8 cellular contexts compared by ENCODE assay signal in genomic region chr17:77451894-77452852, GRCh38.
DNase-seq lines count a peak whose midpoint lies in the region; ATAC-seq, FAIRE-seq and TF ChIP-seq lines count a peak whose summit lies in the region.

No MANE protein-coding gene starts in this region.

- POLR2A ChIA-PET in endothelial cell of umbilical vein (lab: Charles Lee) = interaction anchor here (1.8 to 1.9 kb wide), 2 partner anchors 11 to 23 kb away, joined by 6 to 8 read pairs; no protein-coding TSS in a partner anchor

- H3K27ac Mint-ChIP-seq in HFFc6 = peak overlapping the region; percentile 90

- CTCF ChIA-PET in endothelial cell of umbilical vein (lab: Charles Lee) = interaction anchor here (0.7 to 3.7 kb wide), 15 partner anchors 8 to 121 kb away, joined by 3 to 39 read pairs (median 4); no protein-coding TSS in a partner anchor

- H3K9me1 ChIP-seq in endothelial cell of umbilical vein (replicated peaks; ENCODE audit: control insufficient read depth, extremely low read depth, insufficient read depth, low read length) = no peaks in the 10 kb centered on the region

- intact Hi-C loops in endothelial cell of umbilical vein (cut with micrococcal nuclease) (loop anchor here (1.0 to 2.0 kb wide), 2 partner anchors 21 to 39 kb away; no protein-coding TSS in a partner anchor), mucosa of descending colon (cut with DNase I, micrococcal nuclease) (no loop called here), transverse colon (cut with DNase I; ENCODE audit: low total_unique reads) (no loop called here)

- H3K9me3 ChIP-seq in endothelial cell of umbilical vein (replicated peaks; ENCODE audit: control insufficient read depth, insufficient read depth, low read length) (no peaks in the 10 kb centered on the region), mucosa of descending colon (no peaks in the 10 kb centered on the region), transverse colon (no peaks in the 10 kb centered on the region)

- peak overlapping the region; percentile 65 for H2AFZ ChIP-seq in endothelial cell of umbilical vein (ENCODE audit: low read depth, low read length)

- no peaks in the 10 kb centered on the region for H4K20me1 ChIP-seq in endothelial cell of umbilical vein (replicated peaks; ENCODE audit: control insufficient read depth, extremely low read depth, insufficient read depth, low read length)

- peaks cover 28% of the 10 kb centered on the region for H3K4me1 ChIP-seq in endothelial cell of umbilical vein (ENCODE audit: control insufficient read depth, extremely low read depth, insufficient read depth, low read length)
- H3K4me1 ChIP-seq in mucosa of descending colon (ENCODE audit: low read depth) = peaks cover 36% of the 10 kb centered on the region
- peaks cover 52 to 76% (median 55%) of the 10 kb centered on the region in 4 donors for H3K4me1 ChIP-seq in transverse colon

- peak; percentile 91 for FAIRE-seq in endothelial cell of umbilical vein (lab: Jason Lieb, UNC)

- no peak for TF ChIP-seq POLR2A in endothelial cell of umbilical vein (IDR thresholded peaks at IDR 0.05; ENCODE audit: low read depth, low read length)
- peak; percentile 66 for TF ChIP-seq POLR2A in transverse colon (IDR thresholded peaks at IDR 0.05)

- H3K27me3 ChIP-seq in endothelial cell of umbilical vein (ENCODE audit: control insufficient read depth in 2 of 2, insufficient read depth in 2 of 2, low read length in 2 of 2) = no peaks in the 10 kb centered on the region
- H3K27me3 ChIP-seq in transverse colon = no peaks in the 10 kb centered on the region

- H3K4me1 Mint-ChIP-seq in HFFc6 (ENCODE audit: low read depth) = peaks cover 74% of the 10 kb centered on the region

- dilution Hi-C loops in endothelial cell of umbilical vein (cut with MboI; ENCODE audit: extremely low pct_ligation_motif_present, low sequenced_read_pairs) = no loop called here

- H3K4me3 Mint-ChIP-seq in HFFc6 = peak overlapping the region; percentile 87

- H3K4me2 ChIP-seq in endothelial cell of umbilical vein (ENCODE audit: insufficient read depth, low read length) = peak overlapping the region; percentile 88

- H3K9me3 Mint-ChIP-seq in HFFc6 = no peaks in the 10 kb centered on the region

- peaks cover 21% of the 10 kb centered on the region for H3K79me2 ChIP-seq in endothelial cell of umbilical vein (ENCODE audit: control insufficient read depth, insufficient read depth, low read length)

- TF ChIP-seq CTCF in HFFc6 (IDR thresholded peaks at IDR 0.05) = no peak
- TF ChIP-seq CTCF in endothelial cell of umbilical vein (IDR thresholded peaks at IDR 0.05; ENCODE audit: extremely low read depth in 1 of 2, insufficient read depth in 1 of 2, low read depth in 1 of 2, low read length in 2 of 2) = no peak
- TF ChIP-seq CTCF in mucosa of descending colon (IDR thresholded peaks at IDR 0.05) = no peak
- no peak for TF ChIP-seq CTCF in transverse colon (IDR thresholded peaks at IDR 0.05)

- peak overlapping the region; percentile 70 to 81 (median 78) for H3K4me3 ChIP-seq in endothelial cell of umbilical vein (replicated peaks in 1 of 3; ENCODE audit: insufficient read depth in 1 of 3, low read depth in 1 of 3, low read length in 3 of 3)
- H3K4me3 ChIP-seq in mucosa of descending colon = peak overlapping the region; percentile 17
- H3K4me3 ChIP-seq in transverse colon = peak overlapping the region; percentile 46 to 63 (median 49)

- H3K27me3 Mint-ChIP-seq in HFFc6 (ENCODE audit: insufficient read depth) = peaks cover 20% of the 10 kb centered on the region

- H3K27ac ChIP-seq in endothelial cell of umbilical vein (ENCODE audit: insufficient read depth, low read depth, low read length) (peak overlapping the region; percentile 48), transverse colon (peak overlapping the region; percentile 91 to 96 (median 94))

- peak; percentile 70 for ATAC-seq in mucosa of descending colon
- ATAC-seq in GM19452 (IDR thresholded peaks at IDR 0.05; ENCODE audit: unreplicated experiment) = no peak

- TF ChIP-seq EP300 in transverse colon (IDR thresholded peaks at IDR 0.05; ENCODE audit: low read depth) = no peak

- H3K36me3 ChIP-seq in endothelial cell of umbilical vein (ENCODE audit: control insufficient read depth in 2 of 2, extremely low read depth in 1 of 2, insufficient read depth in 2 of 2, low read length in 2 of 2) = no peaks in the 10 kb centered on the region
- H3K36me3 ChIP-seq in mucosa of descending colon (ENCODE audit: low read depth) = no peaks in the 10 kb centered on the region
- no peaks in the 10 kb centered on the region for H3K36me3 ChIP-seq in transverse colon

- 3 to 13% methylated on average over 13 to 26 of the region's 30 CpGs for WGBS in transverse colon (ENCODE audit: low coverage in 1 of 2), 2 donors

- in situ Hi-C loops in transverse colon (cut with MboI; ENCODE audit: low pct_ligation_motif_present in 1 of 4, low pct_unique_long_range_greater_than_20kb in 1 of 4, low sequenced_read_pairs in 3 of 4) = no loop called here

- H3K36me3 Mint-ChIP-seq in HFFc6 (ENCODE audit: low read depth) = peaks cover 5% of the 10 kb centered on the region

- DNase-seq in C1 segment of cervical spinal cord (lab: John Stamatoyannopoulos, UW) (peak in 12 of 14 donors; percentile 65 to 89 (median 80)), HFFc6 (peak; percentile 78), SW480 (ENCODE audit: low spot score) (peak; percentile 83), endothelial cell of umbilical vein (ENCODE audit: low read depth, low spot score) (peak; percentile 68), mucosa of descending colon (peak; percentile 72 to 83 (median 79)), transverse colon (peak; percentile 83)
- no peak for DNase-seq in stimulated activated naive CD4-positive, alpha-beta T cell treated with Interleukin-2 at 50 U/mL for 16 hours (lab: John Stamatoyannopoulos, UW)

- peak overlapping the region; percentile 77 for H3K9ac ChIP-seq in endothelial cell of umbilical vein (replicated peaks; ENCODE audit: extremely low read depth, insufficient read depth, low read length)

- BruUV-seq in endothelial cell of umbilical vein (replicated peaks; lab: Mats Ljungman, UMichigan) = TSS peak; percentile 45

TF ChIP-seq in endothelial cell of umbilical vein, 7 proteins besides CTCF, POLR2A, EP300 and RAD21:
- TF ChIP-seq EZH2 (IDR thresholded peaks at IDR 0.05; ENCODE audit: borderline replicate concordance, low read depth, low read length, severe bottlenecking) = no peak
- TF ChIP-seq POLR2AphosphoS5 (IDR thresholded peaks at IDR 0.05; ENCODE audit: insufficient read depth, low read depth, low read length) = no peak
- TF ChIP-seq GATA2 (IDR thresholded peaks at IDR 0.05; ENCODE audit: insufficient read depth, insufficient read length, low read depth, low read length) = no peak
- TF ChIP-seq MYC (IDR thresholded peaks at IDR 0.05; ENCODE audit: low read depth, low read length) = no peak
- TF ChIP-seq JUN (IDR thresholded peaks at IDR 0.05; ENCODE audit: borderline replicate concordance, insufficient read depth, insufficient read length, low read depth) = no peak
- TF ChIP-seq FOS (IDR thresholded peaks at IDR 0.05; ENCODE audit: borderline replicate concordance, insufficient read depth, low read length) = no peak
- no peak for TF ChIP-seq MAX (IDR thresholded peaks at IDR 0.05; ENCODE audit: insufficient read depth, insufficient read length)
TF ChIP-seq in endothelial cell of umbilical vein: peak in this region for 0.

Comparison
In these comparisons a context has a peak if more than half of its experiments do, and no peak if none do; other contexts are left out.
1. H3K4me3 ChIP-seq: peak in every context shown above with its lines; median percentile 78 in endothelial cell of umbilical vein; 49 in transverse colon; 17 in mucosa of descending colon.